1 cellular context compared by ENCODE assay signal in the genomic region with DNA sequence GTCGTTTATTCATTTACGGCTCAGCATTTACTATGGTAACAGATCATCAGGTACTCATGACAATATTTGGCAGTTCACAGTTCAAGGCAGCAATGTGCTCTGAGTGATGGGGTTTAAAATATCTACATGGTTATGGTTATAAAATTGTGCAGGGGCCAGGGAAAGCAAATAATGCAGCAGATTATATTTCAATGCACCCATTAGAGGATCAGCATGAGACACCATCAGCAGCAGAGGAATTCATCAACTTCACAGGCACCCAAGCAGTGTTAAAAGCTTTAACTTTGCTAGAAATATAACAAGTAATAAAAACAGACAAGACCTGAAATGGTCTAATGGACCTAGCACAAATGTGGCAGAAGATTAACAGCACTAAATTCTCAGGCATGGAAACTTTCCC.
TF ChIP-seq lines count a peak whose summit lies in the region.

No MANE protein-coding gene starts in this region.

TF ChIP-seq in HepG2, 621 proteins besides CTCF, POLR2A, EP300 and RAD21 (continued from another document):
- TF ChIP-seq, protein P1, sequence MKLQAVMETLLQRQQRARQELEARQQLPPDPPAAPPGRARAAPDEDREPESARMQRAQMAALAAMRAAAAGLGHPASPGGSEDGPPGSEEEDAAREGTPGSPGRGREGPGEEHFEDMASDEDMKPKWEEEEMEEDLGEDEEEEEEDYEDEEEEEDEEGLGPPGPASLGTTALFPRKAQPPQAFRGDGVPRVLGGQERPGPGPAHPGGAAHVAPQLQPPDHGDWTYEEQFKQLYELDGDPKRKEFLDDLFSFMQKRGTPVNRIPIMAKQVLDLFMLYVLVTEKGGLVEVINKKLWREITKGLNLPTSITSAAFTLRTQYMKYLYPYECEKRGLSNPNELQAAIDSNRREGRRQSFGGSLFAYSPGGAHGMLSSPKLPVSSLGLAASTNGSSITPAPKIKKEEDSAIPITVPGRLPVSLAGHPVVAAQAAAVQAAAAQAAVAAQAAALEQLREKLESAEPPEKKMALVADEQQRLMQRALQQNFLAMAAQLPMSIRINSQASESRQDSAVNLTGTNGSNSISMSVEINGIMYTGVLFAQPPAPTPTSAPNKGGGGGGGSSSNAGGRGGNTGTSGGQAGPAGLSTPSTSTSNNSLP (IDR thresholded peaks at IDR 0.05; ENCODE audit: low read depth, low read length): no peak
- TF ChIP-seq ZNF331 (CRISPR knock-in tag; IDR thresholded peaks at IDR 0.05) (no peak), HOXA5 (CRISPR knock-in tag; IDR thresholded peaks at IDR 0.05) (no peak), HNRNPL (IDR thresholded peaks at IDR 0.05; ENCODE audit: low read depth, low read length) (no peak), JDP2 (CRISPR knock-in tag; IDR thresholded peaks at IDR 0.05; ENCODE audit: borderline replicate concordance) (no peak), ZSCAN22 (CRISPR knock-in tag; IDR thresholded peaks at IDR 0.05) (no peak)
- TF ChIP-seq, protein P2, sequence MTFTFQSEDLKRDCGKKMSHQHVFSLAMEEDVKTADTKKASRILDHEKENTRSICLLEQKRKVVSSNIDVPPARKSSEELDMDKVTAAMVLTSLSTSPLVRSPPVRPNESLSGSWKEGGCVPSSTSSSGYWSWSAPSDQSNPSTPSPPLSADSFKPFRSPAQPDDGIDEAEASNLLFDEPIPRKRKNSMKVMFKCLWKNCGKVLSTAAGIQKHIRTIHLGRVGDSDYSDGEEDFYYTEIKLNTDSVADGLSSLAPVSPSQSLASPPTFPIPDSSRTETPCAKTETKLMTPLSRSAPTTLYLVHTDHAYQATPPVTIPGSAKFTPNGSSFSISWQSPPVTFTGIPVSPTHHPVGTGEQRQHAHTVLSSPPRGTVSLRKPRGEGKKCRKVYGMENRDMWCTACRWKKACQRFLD (CRISPR knock-in tag; IDR thresholded peaks at IDR 0.05; ENCODE audit: borderline replicate concordance): no peak
